In genomic region chr11:36264011-36264410, GRCh38 we compare ENCODE assay signal across 7 cellular contexts.
"Had no signal": no experiment of that assay in that cellular context is flagged by ENCODE, and none has a peak within 500 bp of the region (broad histone marks: within the 10 kb centered on the region; RNA-seq: fewer than 3 reads in every experiment).

No MANE protein-coding gene starts in this region.

- H3K36me3 ChIP-seq: HAP-1 had no signal

- ATAC-seq: HCT116 had no signal

- H3K4me3 Mint-ChIP-seq: HFFc6 had no signal

- H3K27ac ChIP-seq: GM23248 had no signal

- H3K9me3 ChIP-seq: HAP-1 had no signal

- H2AFZ ChIP-seq: GM23248 had no signal

- H3K9ac ChIP-seq: GM23248 had no signal

- H3K4me3 ChIP-seq: GM23248, HAP-1 had no signal

- H3K4me1 ChIP-seq: HAP-1 had no signal

- H3K9me3 Mint-ChIP-seq: HFFc6 had no signal

- DNase-seq: GM23248, GOT3, H7, HFFc6, IMR-90 had no signal

- H3K27ac Mint-ChIP-seq: HFFc6 had no signal
